ENCODE assay signal across 1 cellular context in the genomic region with DNA sequence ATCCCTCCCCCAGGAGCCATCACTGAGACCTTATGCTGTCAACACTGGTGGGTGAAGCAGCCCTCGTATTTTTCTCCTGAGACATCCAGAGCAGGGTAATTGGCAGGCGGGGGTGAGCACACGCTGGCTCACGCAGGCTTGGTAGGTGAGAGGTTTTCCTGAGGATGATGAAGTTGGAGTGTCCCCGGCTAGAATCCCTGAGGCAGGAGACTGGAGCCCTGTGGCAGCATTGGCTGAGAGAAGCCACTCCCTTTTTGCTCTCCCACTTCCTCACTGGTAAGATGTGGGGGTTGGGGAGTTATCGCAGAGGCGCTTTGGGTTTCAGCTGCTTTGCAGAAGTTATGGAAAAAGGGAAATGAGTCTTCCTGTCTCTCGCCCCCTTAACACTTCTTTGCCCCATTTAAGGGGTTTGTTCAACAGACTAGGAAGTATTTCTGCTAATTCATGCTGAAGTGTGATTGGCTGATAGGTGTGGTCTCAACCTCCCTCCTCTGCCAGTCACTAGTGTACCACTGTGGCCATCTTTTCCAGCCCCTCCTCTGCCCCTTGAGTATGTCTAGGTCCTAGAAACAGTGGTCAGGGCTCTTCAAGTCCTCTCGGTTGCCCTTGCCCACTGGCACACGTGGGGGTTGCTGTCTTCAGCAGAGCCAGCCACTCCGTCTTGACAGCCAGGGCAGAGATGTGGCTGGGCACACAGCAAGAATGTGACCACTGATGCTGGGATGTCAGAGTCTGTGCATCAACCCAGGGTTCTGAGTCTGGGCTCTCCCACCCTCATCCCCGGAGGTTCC.
TF ChIP-seq lines count a peak whose summit lies in the region.

No MANE protein-coding gene starts in this region.

TF ChIP-seq in HepG2, 621 proteins besides CTCF, POLR2A, EP300 and RAD21:
- TF ChIP-seq ZNF503 (CRISPR knock-in tag; IDR thresholded peaks at IDR 0.05): peak; percentile 24; the same call in 1 of the 2 replicates
- no peak for TF ChIP-seq FOXA1 (IDR thresholded peaks at IDR 0.05)
- no peak for TF ChIP-seq FOXA1 (CRISPR knock-in tag; IDR thresholded peaks at IDR 0.05)
